In genomic region chr1:175192111-175192629, GRCh38 we compare ENCODE assay signal across 8 cellular contexts. TPM values are rescaled to one million over a fixed set of nuclear protein-coding genes. Genes with fewer than 3 reads are reported as not detected.
DNase-seq lines count a peak whose midpoint lies in the region; ATAC-seq, FAIRE-seq and TF ChIP-seq lines count a peak whose summit lies in the region.

No MANE protein-coding gene starts in this region.

- intact Hi-C loops in breast epithelium (cut with DNase I; ENCODE audit: low total_unique reads) (no loop called here), kidney (cut with DNase I) (no loop called here)

- H3K27me3 Mint-ChIP-seq in CD4-positive, CD25-positive, alpha-beta regulatory T cell, result peaks cover 4% of the 10 kb centered on the region

- ATAC-seq in CD4-positive, CD25-positive, alpha-beta regulatory T cell (ENCODE audit: low read depth in 2 of 2), result no peak
- ATAC-seq in HG02642 (IDR thresholded peaks at IDR 0.05; ENCODE audit: poor library complexity, unreplicated experiment) (peak; percentile 22), HG02884 (IDR thresholded peaks at IDR 0.05; ENCODE audit: unreplicated experiment) (no peak), GM18520 (IDR thresholded peaks at IDR 0.05; ENCODE audit: unreplicated experiment) (no peak)

- peak overlapping the region; percentile 99 to 100 (median 99) for H3K4me3 Mint-ChIP-seq in CD4-positive, CD25-positive, alpha-beta regulatory T cell

- peak overlapping the region; percentile 95 for H3K4me3 ChIP-seq in CD4-positive, CD25-positive, alpha-beta regulatory T cell (ENCODE audit: low read depth, low read length)
- H3K4me3 ChIP-seq in SJCRH30, result peak overlapping the region; percentile 60
- H3K4me3 ChIP-seq in breast epithelium, result peak overlapping the region; percentile 54 to 75 (median 69)
- peak overlapping the region; percentile 93 to 98 for H3K4me3 ChIP-seq in kidney (ENCODE audit: low read length in 2 of 2)

- TF ChIP-seq CTCF in breast epithelium (IDR thresholded peaks at IDR 0.05) (peak in 1 of 3 donors; percentile 10), kidney (IDR thresholded peaks at IDR 0.05; ENCODE audit: borderline replicate concordance, extremely low read depth, insufficient read depth) (no peak)

- H3K27me3 ChIP-seq in CD4-positive, CD25-positive, alpha-beta regulatory T cell (ENCODE audit: control insufficient read depth, insufficient read depth, low read length), result no peaks in the 10 kb centered on the region
- no peaks in the 10 kb centered on the region for H3K27me3 ChIP-seq in SJCRH30
- H3K27me3 ChIP-seq in breast epithelium, result no peaks in the 10 kb centered on the region

- H3K4me1 ChIP-seq in CD4-positive, CD25-positive, alpha-beta regulatory T cell (ENCODE audit: control insufficient read depth, insufficient read depth, low read length, poor library complexity, severe bottlenecking), result peaks cover 47% of the 10 kb centered on the region
- H3K4me1 ChIP-seq in SJCRH30 (peaks cover 4% of the 10 kb centered on the region), breast epithelium (peaks cover 0 to 4% of the 10 kb centered on the region in 2 donors), kidney (ENCODE audit: control insufficient read depth in 1 of 2, insufficient read depth in 1 of 2, low read depth in 1 of 2, low read length in 2 of 2) (peaks cover 12 to 25% of the 10 kb centered on the region in 2 donors)

- H3K27ac Mint-ChIP-seq in CD4-positive, CD25-positive, alpha-beta regulatory T cell, result peak overlapping the region; percentile 90 to 97 (median 95)

- peaks cover 28 to 63% (median 40%) of the 10 kb centered on the region in 4 donors for H3K4me1 Mint-ChIP-seq in CD4-positive, CD25-positive, alpha-beta regulatory T cell

- H3K36me3 ChIP-seq in CD4-positive, CD25-positive, alpha-beta regulatory T cell (ENCODE audit: control insufficient read depth, insufficient read depth, low read length), result peaks cover 7% of the 10 kb centered on the region
- no peaks in the 10 kb centered on the region for H3K36me3 ChIP-seq in SJCRH30
- H3K36me3 ChIP-seq in breast epithelium, result no peaks in the 10 kb centered on the region
- H3K36me3 ChIP-seq in kidney (ENCODE audit: control insufficient read depth in 1 of 2, insufficient read depth in 2 of 2, low read length in 2 of 2), result no peaks in the 10 kb centered on the region

- no peak for TF ChIP-seq POLR2A in breast epithelium (IDR thresholded peaks at IDR 0.05)

- peaks cover 27% of the 10 kb centered on the region for H3K36me3 Mint-ChIP-seq in CD4-positive, CD25-positive, alpha-beta regulatory T cell

- DNase-seq in CD4-positive, CD25-positive, alpha-beta regulatory T cell, result peak in 1 of 3 donors; percentile 41
- DNase-seq in SJCRH30, result peak in 1 of 2 experiments; percentile 28
- peak; percentile 70 to 85 for DNase-seq in breast epithelium (ENCODE audit: low spot score in 2 of 2)
- peak; percentile 81 for DNase-seq in kidney
- peak; percentile 21 for DNase-seq in stimulated activated CD4-positive, alpha-beta T cell treated with anti-CD3 and anti-CD28 coated beads, Interleukin-12 subunit alpha, Interleukin-12 subunit beta, amount 100 ng/mL, for 4 hours

- no peaks in the 10 kb centered on the region for H3K9me3 Mint-ChIP-seq in CD4-positive, CD25-positive, alpha-beta regulatory T cell

- no peaks in the 10 kb centered on the region for H3K9me3 ChIP-seq in CD4-positive, CD25-positive, alpha-beta regulatory T cell (ENCODE audit: control insufficient read depth in 2 of 2, low read length in 2 of 2)
- H3K9me3 ChIP-seq in SJCRH30 (replicated peaks), result no peaks in the 10 kb centered on the region
- no peaks in the 10 kb centered on the region for H3K9me3 ChIP-seq in breast epithelium
- H3K9me3 ChIP-seq in kidney (ENCODE audit: control insufficient read depth in 1 of 2, low read length in 2 of 2), result no peaks in the 10 kb centered on the region

- peak overlapping the region; percentile 80 for H3K27ac ChIP-seq in CD4-positive, CD25-positive, alpha-beta regulatory T cell (ENCODE audit: insufficient read depth, low read length, poor library complexity, severe bottlenecking)
- H3K27ac ChIP-seq in SJCRH30, result no peak overlapping the region
- peak overlapping the region; percentile 96 to 97 for H3K27ac ChIP-seq in breast epithelium
- H3K27ac ChIP-seq in kidney (ENCODE audit: low read depth in 2 of 2, low read length in 2 of 2), result peak overlapping the region; percentile 88 to 93

- H3K9ac ChIP-seq in kidney (ENCODE audit: low read length in 2 of 2), result peak overlapping the region; percentile 94 to 97

- FAIRE-seq in kidney (lab: Jason Lieb, UNC), result no peak

RNA-seq across cellular contexts. Expression of gene KIAA0040, which starts 0.4 kb away (rescaled TPM):
- total RNA-seq in CD4-positive, CD25-positive, alpha-beta regulatory T cell, result 50.1 TPM
- 10 to 100 TPM; 53.1 to 63.3 (median 57.1) TPM for polyA plus RNA-seq in CD4-positive, CD25-positive, alpha-beta regulatory T cell
- total RNA-seq in SJCRH30 (2014; rRNA removed; shearing (Covaris generic)), result 1.7 and 2.1 TPM in 2 replicates
- 100 to 1,000 TPM in 1 of 3 donors, 10 to 100 TPM in 2; 43.6 to 160 (median 56.9) TPM for total RNA-seq in breast epithelium
- 34.1 TPM for total RNA-seq in kidney
- polyA plus RNA-seq in kidney (ENCODE audit: insufficient read depth, low read depth, low replicate concordance), result 20.0 TPM

Comparison
In these comparisons a context has a peak if more than half of its experiments do, and no peak if none do; other contexts are left out.
1. RNA of gene KIAA0040, which starts 0.4 kb away (total RNA-seq): 43.6 to 160 TPM in breast epithelium, 50.1 TPM in CD4-positive, CD25-positive, alpha-beta regulatory T cell (single experiment) and 34.1 TPM in kidney (single experiment); 1.7 to 2.1 TPM in SJCRH30; every median in the first group is over 10 times any median in the second.
2. Peak in every context shown above with its lines, with median percentiles within 50 percentile points of each other: H3K4me3 ChIP-seq.